8 cellular contexts compared by ENCODE assay signal in genomic region chr6:85323435-85324040, GRCh38.
DNase-seq lines count a peak whose midpoint lies in the region; ATAC-seq, FAIRE-seq and TF ChIP-seq lines count a peak whose summit lies in the region.

No MANE protein-coding gene starts in this region.

- H3K4me3 ChIP-seq in GM23338 (no peak overlapping the region), aorta (ENCODE audit: low read length in 2 of 2) (no peak overlapping the region)

- TF ChIP-seq CTCF in GM23338 (conservative IDR thresholded peaks at IDR 0.05; ENCODE audit: low read depth in 2 of 2) = peak; percentile 94 to 100

- H3K27me3 ChIP-seq in GM23338 (ENCODE audit: insufficient read depth) = no peaks in the 10 kb centered on the region
- H3K27me3 ChIP-seq in aorta (ENCODE audit: control insufficient read depth in 1 of 2, insufficient read depth in 2 of 2, low read length in 1 of 2) = no peaks in the 10 kb centered on the region

- H3K27ac Mint-ChIP-seq in GM23338 = no peak overlapping the region
- H3K27ac Mint-ChIP-seq in activated T-helper 17 cell treated with anti-CD3 and anti-CD28 coated beads, Interleukin-2, amount 50 U/mL, for 72 hours = no peak overlapping the region

- H3K27me3 Mint-ChIP-seq in GM23338 (ENCODE audit: insufficient read depth, low read depth, poor library complexity) = no peaks in the 10 kb centered on the region
- peaks cover 14% of the 10 kb centered on the region for H3K27me3 Mint-ChIP-seq in activated T-helper 17 cell treated with anti-CD3 and anti-CD28 coated beads, Interleukin-2, amount 50 U/mL, for 72 hours

- no peak overlapping the region for H3K4me3 Mint-ChIP-seq in GM23338
- H3K4me3 Mint-ChIP-seq in activated T-helper 17 cell treated with anti-CD3 and anti-CD28 coated beads, Interleukin-2, amount 50 U/mL, for 72 hours = no peak overlapping the region

- H3K36me3 ChIP-seq in GM23338 (ENCODE audit: insufficient read depth) (no peaks in the 10 kb centered on the region), aorta (ENCODE audit: control insufficient read depth in 1 of 2, insufficient read depth in 2 of 2, low read length in 1 of 2) (no peaks in the 10 kb centered on the region)

- H3K4me1 ChIP-seq in GM23338 (ENCODE audit: insufficient read depth) (no peaks in the 10 kb centered on the region), aorta (ENCODE audit: control insufficient read depth in 1 of 2, insufficient read depth in 2 of 2, low read length in 2 of 2) (no peaks in the 10 kb centered on the region)

- no peaks in the 10 kb centered on the region; the same call in 2 of the 3 replicates for H3K4me1 Mint-ChIP-seq in GM23338
- no peaks in the 10 kb centered on the region for H3K4me1 Mint-ChIP-seq in activated T-helper 17 cell treated with anti-CD3 and anti-CD28 coated beads, Interleukin-2, amount 50 U/mL, for 72 hours

- no peak overlapping the region for H3K4me2 ChIP-seq in GM23338

- H4K20me1 ChIP-seq in GM23338 (replicated peaks; ENCODE audit: insufficient read depth) = no peaks in the 10 kb centered on the region

- ATAC-seq in GM23338 (peak; percentile 95), aorta (ENCODE audit: low FRiP score) (peak; percentile 79)
- ATAC-seq in activated T-helper 17 cell treated with anti-CD3 and anti-CD28 coated beads, Interleukin-2, amount 50 U/mL, for 72 hours (replicated peaks) = peak; percentile 45

- peaks cover 12% of the 10 kb centered on the region for H3K9me3 Mint-ChIP-seq in GM23338
- no peaks in the 10 kb centered on the region for H3K9me3 Mint-ChIP-seq in activated T-helper 17 cell treated with anti-CD3 and anti-CD28 coated beads, Interleukin-2, amount 50 U/mL, for 72 hours

- intact Hi-C loops in posterior vena cava (cut with DNase I) = loop anchor here (10.0 kb wide), 2 partner anchors 199 to 549 kb away; no protein-coding TSS in a partner anchor
- intact Hi-C loops in aorta (cut with DNase I) = loop anchor here (5.0 to 10.0 kb wide), 4 partner anchors 199 to 549 kb away; no protein-coding TSS in a partner anchor

- DNase-seq in GM23338 (ENCODE audit: low spot score) (peak; percentile 95), LHCN-M2 (ENCODE audit: low read depth) (peak; percentile 69), RKO (ENCODE audit: low spot score) (peak; percentile 76), frontal cortex (ENCODE audit: low spot score in 2 of 2) (peak; percentile 30 to 37), posterior vena cava (ENCODE audit: low spot score) (peak; percentile 83), aorta (peak; percentile 66 to 85)

- no peaks in the 10 kb centered on the region for H3K79me2 ChIP-seq in GM23338 (replicated peaks; ENCODE audit: insufficient read depth)

- H3F3A ChIP-seq in GM23338 (replicated peaks; ENCODE audit: low read depth) = no peaks in the 10 kb centered on the region

- FAIRE-seq in G401.6 (lab: Jason Lieb, UNC) (peak; percentile 76), frontal cortex (lab: Jason Lieb, UNC) (no peak)

- H2AFZ ChIP-seq in GM23338 = no peak overlapping the region

- H3K9me2 ChIP-seq in GM23338 (ENCODE audit: insufficient read depth) = no peaks in the 10 kb centered on the region

- H3K27ac ChIP-seq in GM23338 (ENCODE audit: low read depth) (no peak overlapping the region), aorta (ENCODE audit: low read depth in 1 of 2, low read length in 2 of 2) (no peak overlapping the region)

- no peaks in the 10 kb centered on the region for H3K9me3 ChIP-seq in aorta (ENCODE audit: control insufficient read depth, low read length)

- 37% methylated on average over 9 of the region's 9 CpGs for WGBS in aorta, 2 donors

- peaks cover 5% of the 10 kb centered on the region; the same call in 2 of the 3 replicates for H3K36me3 Mint-ChIP-seq in GM23338 (ENCODE audit: low read depth)
- H3K36me3 Mint-ChIP-seq in activated T-helper 17 cell treated with anti-CD3 and anti-CD28 coated beads, Interleukin-2, amount 50 U/mL, for 72 hours (ENCODE audit: low read depth) = no peaks in the 10 kb centered on the region

TF ChIP-seq in GM23338, 12 proteins besides CTCF, POLR2A, EP300 and RAD21 (continues in another document):
- TF ChIP-seq REST (IDR thresholded peaks at IDR 0.05; ENCODE audit: unreplicated experiment) (no peak), STAT1 (IDR thresholded peaks at IDR 0.05; ENCODE audit: unreplicated experiment) (no peak), ZNF462 (CRISPR knock-in tag; IDR thresholded peaks at IDR 0.05) (no peak), NANOG (IDR thresholded peaks at IDR 0.05; ENCODE audit: borderline replicate concordance) (no peak), JUNB (IDR thresholded peaks at IDR 0.05; ENCODE audit: unreplicated experiment) (no peak), EZH2phosphoT487 (IDR thresholded peaks at IDR 0.05; ENCODE audit: unreplicated experiment) (no peak)

Comparison
In these comparisons a context has a peak if more than half of its experiments do, and no peak if none do; other contexts are left out.
1. ATAC-seq: peak in every context shown above with its lines; median percentile 95 in GM23338; 79 in aorta; 45 in activated T-helper 17 cell treated with anti-CD3 and anti-CD28 coated beads, Interleukin-2, amount 50 U/mL, for 72 hours.
2. DNase-seq: peak in every context shown above with its lines; median percentile 95 in GM23338; 83 in posterior vena cava; 76 in RKO; 76 in aorta; 69 in LHCN-M2; 34 in frontal cortex.